In the genomic region with DNA sequence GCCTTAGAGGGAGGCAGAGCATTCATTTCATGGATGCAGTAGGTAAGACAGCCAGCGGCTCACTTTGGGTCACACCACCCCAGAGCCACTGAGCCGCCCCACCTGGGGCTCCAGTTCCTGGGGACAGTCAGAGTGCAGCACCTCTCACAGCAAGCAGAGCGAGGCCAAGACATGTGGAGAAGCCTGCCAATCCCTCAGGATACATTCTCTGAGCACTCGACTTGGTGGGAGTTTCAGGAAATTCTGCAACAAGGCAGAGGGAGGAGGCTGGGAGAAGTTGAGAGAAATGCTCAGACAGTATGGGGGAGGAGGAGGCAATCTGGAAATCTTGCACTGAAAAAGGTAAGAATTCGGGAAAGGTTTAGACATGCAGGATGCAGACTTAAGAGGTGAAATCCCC, we compare ENCODE assay signal across 15 cellular contexts.
DNase-seq lines count a peak whose midpoint lies in the region; ATAC-seq and TF ChIP-seq lines count a peak whose summit lies in the region.
"Had no signal": no experiment of that assay in that cellular context is flagged by ENCODE, and none has a peak within 500 bp of the region (broad histone marks: within the 10 kb centered on the region; RNA-seq: fewer than 3 reads in every experiment).

No MANE protein-coding gene starts in this region.

- H3K4me3 ChIP-seq in H7 (ENCODE audit: insufficient read depth, low read depth, low read length) (no peak overlapping the region; the same call in 1 of the 2 replicates), iPS-18a (ENCODE audit: low read length) (peak overlapping the region; percentile 45)

- peak; percentile 25 for DNase-seq in H7
- DNase-seq in cerebellar cortex (ENCODE audit: low spot score) = peak; percentile 42
- DNase-seq in omental fat pad (ENCODE audit: low spot score) = no peak
- no peak for DNase-seq in GM19240 (ENCODE audit: insufficient read length, low spot score)
- DNase-seq in NCI-H69 (lab: John Stamatoyannopoulos, UW) = no peak
- DNase-seq: activated naive CD4-positive, alpha-beta T cell treated with Interleukin-2 at 50 U/mL for 16 hours; erythroblast; hippocampal formation; NCI-H1105; NCI-H345; OCI-M1; stimulated activated CD4-positive, alpha-beta T cell treated with anti-CD3 and anti-CD28 coated beads, Interleukin-15, amount 100 ng/mL, for 24 hours had no signal

- no peak for TF ChIP-seq CTCF in omental fat pad (IDR thresholded peaks at IDR 0.05)

- peak overlapping the region; percentile 4 for H3K9ac ChIP-seq in iPS-18a (ENCODE audit: low read length)

- H3K9me3 ChIP-seq in iPS-18a (ENCODE audit: control insufficient read depth, low read depth, low read length) = no peaks in the 10 kb centered on the region

- ATAC-seq in omental fat pad (ENCODE audit: low FRiP score) (peak; percentile 43), GM18517 (IDR thresholded peaks at IDR 0.05; ENCODE audit: unreplicated experiment) (no peak), GM19328 (IDR thresholded peaks at IDR 0.05; ENCODE audit: unreplicated experiment) (no peak)

- peaks cover 36% of the 10 kb centered on the region for H3K27me3 ChIP-seq in H7 (ENCODE audit: control insufficient read depth, insufficient read depth, low read length)
- H3K27me3 ChIP-seq in iPS-18a (ENCODE audit: control insufficient read depth, insufficient read depth, low read length) = peaks cover 80% of the 10 kb centered on the region

- H3K27ac ChIP-seq in iPS-18a (ENCODE audit: low read length) = no peak overlapping the region

- H3K36me3 ChIP-seq in H7 (replicated peaks; ENCODE audit: control insufficient read depth, insufficient read depth, low read length) (no peaks in the 10 kb centered on the region), iPS-18a (ENCODE audit: control insufficient read depth, low read depth, low read length) (no peaks in the 10 kb centered on the region)

- peaks cover 37% of the 10 kb centered on the region for H3K4me1 ChIP-seq in iPS-18a (ENCODE audit: control insufficient read depth, low read depth, low read length)

Comparison
In these comparisons a context has a peak if more than half of its experiments do, and no peak if none do; other contexts are left out.
1. DNase-seq: peak in H7 (single experiment) and cerebellar cortex (single experiment); none in omental fat pad (single experiment), GM19240 (single experiment) and NCI-H69 (single experiment).